In genomic region chr12:15477761-15478160, GRCh38 we compare ENCODE assay signal across 17 cellular contexts.
DNase-seq lines count a peak whose midpoint lies in the region.
"Had no signal": no experiment of that assay in that cellular context is flagged by ENCODE, and none has a peak within 500 bp of the region (broad histone marks: within the 10 kb centered on the region; RNA-seq: fewer than 3 reads in every experiment).

No MANE protein-coding gene starts in this region.

- DNase-seq in DMS 273 (lab: John Stamatoyannopoulos, UW; ENCODE audit: unreplicated experiment) (peak; percentile 5), DMS 273 treated with DMSO at 0.1 percent for 48 hours (lab: John Stamatoyannopoulos, UW) (no peak), COR-L47 (lab: John Stamatoyannopoulos, UW) (peak; percentile 0), NCI-H446 treated with DMSO at 0.1 percent for 48 hours (lab: John Stamatoyannopoulos, UW) (peak; percentile 45), myocyte (ENCODE audit: low read depth) (peak; percentile 26), inferior parietal cortex (ENCODE audit: extremely low spot score) (no peak), SKM-1 (lab: John Stamatoyannopoulos, UW; ENCODE audit: unreplicated experiment) (no peak)
- no peak for DNase-seq in activated CD4-positive, alpha-beta T cell treated with anti-CD3 and anti-CD28 coated beads for 48 hours
- DNase-seq: CD4-positive, CD25-positive, alpha-beta regulatory T cell; DND-41; H9; KG1; NCI-H1417 treated with DMSO at 0.1 percent for 48 hours; NCI-H187 treated with DMSO at 0.1 percent for 48 hours; NCI-H2171; NCI-H524; SW 1271 had no signal

Comparison
In these comparisons a context has a peak if more than half of its experiments do, and no peak if none do; other contexts are left out.
1. DNase-seq: peak in DMS 273 (single experiment), COR-L47 (single experiment), NCI-H446 treated with DMSO at 0.1 percent for 48 hours (single experiment) and myocyte (single experiment); none in DMS 273 treated with DMSO at 0.1 percent for 48 hours (single experiment), activated CD4-positive, alpha-beta T cell treated with anti-CD3 and anti-CD28 coated beads for 48 hours (single experiment), inferior parietal cortex (single experiment) and SKM-1 (single experiment).